Comparison of ENCODE assay signal across 1 cellular context in genomic region chr2:85011747-85012146, GRCh38.
TF ChIP-seq lines count a peak whose summit lies in the region.

No MANE protein-coding gene starts in this region.

TF ChIP-seq in K562, 482 proteins besides CTCF, POLR2A, EP300 and RAD21:
- TF ChIP-seq ETV6 (IDR thresholded peaks at IDR 0.05; ENCODE audit: borderline replicate concordance in 1 of 2, low read depth in 2 of 2, low read length in 1 of 2), result no peak
- no peak for TF ChIP-seq ETV6 (CRISPR knock-in tag; IDR thresholded peaks at IDR 0.05; ENCODE audit: borderline replicate concordance)
- no peak for TF ChIP-seq BACH1 (tag; IDR thresholded peaks at IDR 0.05)
- peak in 1 of 3 experiments; percentile 26 for TF ChIP-seq YY1 (IDR thresholded peaks at IDR 0.05; ENCODE audit: borderline replicate concordance in 1 of 3, control insufficient read depth in 1 of 3, extremely low read depth in 1 of 3, insufficient read depth in 3 of 3, insufficient read length in 1 of 3, insufficient replicate concordance in 2 of 3, low read depth in 1 of 3, low read length in 2 of 3)
- TF ChIP-seq CTCFL (IDR thresholded peaks at IDR 0.05; ENCODE audit: borderline replicate concordance, insufficient read depth, low read depth, low read length, poor library complexity, severe bottlenecking), result peak; percentile 69
- peak; percentile 64; the same call in 1 of the 2 replicates for TF ChIP-seq ZBTB33 (CRISPR knock-in tag; IDR thresholded peaks at IDR 0.05)
